ENCODE assay signal across 9 cellular contexts in the genomic region with DNA sequence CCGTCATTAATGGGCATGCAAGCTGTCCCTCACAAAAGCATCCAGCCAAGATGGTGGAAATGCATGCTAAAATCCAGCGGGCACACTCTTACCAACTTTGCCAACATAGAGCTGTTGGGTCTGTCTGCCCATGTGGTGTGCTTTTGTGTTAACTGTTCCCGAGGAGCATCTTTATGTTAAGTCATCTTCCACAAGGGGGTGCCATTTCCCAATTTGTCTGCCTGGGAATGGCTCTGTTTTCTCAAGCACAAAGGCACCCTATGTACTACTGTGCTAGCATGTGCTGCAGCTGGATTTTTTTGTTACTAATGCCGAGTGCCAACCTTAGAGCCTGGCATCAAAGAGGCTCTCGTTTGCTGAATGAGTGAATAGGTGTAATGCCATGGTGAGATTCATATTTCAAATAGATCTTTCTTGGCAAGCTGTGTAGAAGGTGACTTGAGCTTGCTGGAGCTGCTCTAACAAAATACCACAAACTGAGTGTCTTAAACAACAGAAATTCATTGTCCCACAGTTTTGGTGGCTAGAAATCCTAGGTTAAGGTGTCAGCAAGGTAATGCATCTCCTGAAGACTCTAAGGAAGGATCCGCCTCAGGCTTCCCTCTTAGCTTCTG.
DNase-seq lines count a peak whose midpoint lies in the region; ATAC-seq lines count a peak whose summit lies in the region.
"Had no signal": no experiment of that assay in that cellular context is flagged by ENCODE, and none has a peak within 500 bp of the region (broad histone marks: within the 10 kb centered on the region; RNA-seq: fewer than 3 reads in every experiment).

No MANE protein-coding gene starts in this region.

- CTCF ChIA-PET in activated CD4-positive, alpha-beta T cell treated with anti-CD3 and anti-CD28 coated beads, Interleukin-2, amount 10 ng/mL, durations not matched to agents 7 days and 5 days (lab: Charles Lee) = no interaction called here

- DNase-seq in DMS53 treated with DMSO at 0.1 percent for 48 hours (lab: John Stamatoyannopoulos, UW; ENCODE audit: unreplicated experiment) (peak; percentile 86), NCI-H2171 treated with DMSO at 0.1 percent for 48 hours (lab: John Stamatoyannopoulos, UW) (peak; percentile 81), globus pallidus (ENCODE audit: low spot score) (peak; percentile 88), pons (ENCODE audit: low spot score) (peak; percentile 96), activated gamma-delta T cell treated with Interleukin-2 at 50 U/mL for 16 hours (no peak)
- DNase-seq in activated CD4-positive, alpha-beta T cell treated with anti-CD3 and anti-CD28 coated beads, Interleukin-2, amount 10 ng/mL, durations not matched to agents 7 days and 5 days = peak; percentile 58

- ATAC-seq in GM19351 (IDR thresholded peaks at IDR 0.05; ENCODE audit: unreplicated experiment) (peak; percentile 98), HG03196 (IDR thresholded peaks at IDR 0.05; ENCODE audit: unreplicated experiment) (peak; percentile 83)

- POLR2A ChIA-PET in activated CD4-positive, alpha-beta T cell treated with anti-CD3 and anti-CD28 coated beads, Interleukin-2, amount 10 ng/mL, durations not matched to agents 7 days and 5 days (lab: Charles Lee) = no interaction called here

- H3K4me3 Mint-ChIP-seq in activated CD4-positive, alpha-beta T cell treated with anti-CD3 and anti-CD28 coated beads, Interleukin-2, amount 10 ng/mL, durations not matched to agents 7 days and 5 days = no peak overlapping the region
- H3K4me3 Mint-ChIP-seq: activated naive CD4-positive, alpha-beta T cell treated with anti-CD3 and anti-CD28 coated beads, Interleukin-2, amount 50 U/mL, for 24 hours had no signal

- no peaks in the 10 kb centered on the region for H3K36me3 Mint-ChIP-seq in activated CD4-positive, alpha-beta T cell treated with anti-CD3 and anti-CD28 coated beads, Interleukin-2, amount 10 ng/mL, durations not matched to agents 7 days and 5 days (ENCODE audit: low read depth)
- H3K36me3 Mint-ChIP-seq: activated naive CD4-positive, alpha-beta T cell treated with anti-CD3 and anti-CD28 coated beads, Interleukin-2, amount 50 U/mL, for 24 hours had no signal

- H3K9me3 Mint-ChIP-seq in activated CD4-positive, alpha-beta T cell treated with anti-CD3 and anti-CD28 coated beads, Interleukin-2, amount 10 ng/mL, durations not matched to agents 7 days and 5 days = no peaks in the 10 kb centered on the region
- H3K9me3 Mint-ChIP-seq: activated naive CD4-positive, alpha-beta T cell treated with anti-CD3 and anti-CD28 coated beads, Interleukin-2, amount 50 U/mL, for 24 hours had no signal

- no peaks in the 10 kb centered on the region for H3K4me1 Mint-ChIP-seq in activated CD4-positive, alpha-beta T cell treated with anti-CD3 and anti-CD28 coated beads, Interleukin-2, amount 10 ng/mL, durations not matched to agents 7 days and 5 days
- H3K4me1 Mint-ChIP-seq: activated naive CD4-positive, alpha-beta T cell treated with anti-CD3 and anti-CD28 coated beads, Interleukin-2, amount 50 U/mL, for 24 hours had no signal

- no peaks in the 10 kb centered on the region for H3K27me3 Mint-ChIP-seq in activated CD4-positive, alpha-beta T cell treated with anti-CD3 and anti-CD28 coated beads, Interleukin-2, amount 10 ng/mL, durations not matched to agents 7 days and 5 days
- H3K27me3 Mint-ChIP-seq: activated naive CD4-positive, alpha-beta T cell treated with anti-CD3 and anti-CD28 coated beads, Interleukin-2, amount 50 U/mL, for 24 hours had no signal

- no peak overlapping the region for H3K27ac Mint-ChIP-seq in activated CD4-positive, alpha-beta T cell treated with anti-CD3 and anti-CD28 coated beads, Interleukin-2, amount 10 ng/mL, durations not matched to agents 7 days and 5 days
- H3K27ac Mint-ChIP-seq: activated naive CD4-positive, alpha-beta T cell treated with anti-CD3 and anti-CD28 coated beads, Interleukin-2, amount 50 U/mL, for 24 hours had no signal
